Comparison of ENCODE assay signal across 1 cellular context in the genomic region with DNA sequence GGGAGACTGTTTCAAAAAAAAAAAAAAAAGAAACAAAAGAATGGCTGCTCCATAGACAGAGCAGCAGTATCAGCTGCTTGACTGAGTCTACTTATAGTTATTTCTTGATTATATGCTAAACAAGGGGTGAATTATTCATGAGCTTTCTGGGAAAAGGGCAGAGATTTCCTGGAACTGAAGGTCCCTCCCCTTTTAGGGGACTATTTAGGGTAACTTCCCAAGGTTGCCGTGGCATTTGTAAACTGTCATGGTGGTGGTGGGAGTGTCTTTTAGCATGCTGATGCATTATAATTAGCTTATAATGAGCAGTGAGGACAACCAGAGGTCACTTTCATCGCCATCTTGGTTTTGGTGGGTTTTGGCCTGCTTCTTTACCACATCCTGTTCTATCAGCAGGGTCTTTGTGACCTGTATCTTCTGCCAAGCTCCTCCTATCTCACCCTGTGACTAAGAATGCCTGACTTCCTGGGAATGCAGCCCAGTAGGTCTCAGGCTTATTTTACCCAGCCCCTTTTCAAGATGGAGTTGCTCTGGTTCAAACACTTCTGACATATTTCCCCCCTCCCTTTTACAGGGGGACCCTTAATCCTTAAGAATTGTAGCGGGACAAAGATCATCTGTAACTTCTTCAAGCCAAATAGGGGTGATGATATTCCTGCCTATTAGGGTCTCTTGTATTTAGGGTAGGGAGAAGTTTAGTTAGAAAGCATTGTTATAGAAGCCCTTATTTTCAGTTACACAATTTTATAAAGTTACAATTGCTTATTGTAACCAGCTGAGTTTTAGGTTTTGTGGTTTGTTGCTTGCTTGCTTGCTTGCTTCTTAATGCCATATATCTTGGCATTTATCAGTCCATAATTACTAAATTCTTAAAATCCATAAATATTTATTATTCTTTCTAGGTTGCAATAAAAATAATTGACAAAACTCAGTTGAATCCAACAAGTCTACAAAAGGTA.
TF ChIP-seq lines count a peak whose summit lies in the region.

No MANE protein-coding gene starts in this region.

TF ChIP-seq in K562, 482 proteins besides CTCF, POLR2A, EP300 and RAD21 (continued from another document and continues in another):
- TF ChIP-seq, protein P1, sequence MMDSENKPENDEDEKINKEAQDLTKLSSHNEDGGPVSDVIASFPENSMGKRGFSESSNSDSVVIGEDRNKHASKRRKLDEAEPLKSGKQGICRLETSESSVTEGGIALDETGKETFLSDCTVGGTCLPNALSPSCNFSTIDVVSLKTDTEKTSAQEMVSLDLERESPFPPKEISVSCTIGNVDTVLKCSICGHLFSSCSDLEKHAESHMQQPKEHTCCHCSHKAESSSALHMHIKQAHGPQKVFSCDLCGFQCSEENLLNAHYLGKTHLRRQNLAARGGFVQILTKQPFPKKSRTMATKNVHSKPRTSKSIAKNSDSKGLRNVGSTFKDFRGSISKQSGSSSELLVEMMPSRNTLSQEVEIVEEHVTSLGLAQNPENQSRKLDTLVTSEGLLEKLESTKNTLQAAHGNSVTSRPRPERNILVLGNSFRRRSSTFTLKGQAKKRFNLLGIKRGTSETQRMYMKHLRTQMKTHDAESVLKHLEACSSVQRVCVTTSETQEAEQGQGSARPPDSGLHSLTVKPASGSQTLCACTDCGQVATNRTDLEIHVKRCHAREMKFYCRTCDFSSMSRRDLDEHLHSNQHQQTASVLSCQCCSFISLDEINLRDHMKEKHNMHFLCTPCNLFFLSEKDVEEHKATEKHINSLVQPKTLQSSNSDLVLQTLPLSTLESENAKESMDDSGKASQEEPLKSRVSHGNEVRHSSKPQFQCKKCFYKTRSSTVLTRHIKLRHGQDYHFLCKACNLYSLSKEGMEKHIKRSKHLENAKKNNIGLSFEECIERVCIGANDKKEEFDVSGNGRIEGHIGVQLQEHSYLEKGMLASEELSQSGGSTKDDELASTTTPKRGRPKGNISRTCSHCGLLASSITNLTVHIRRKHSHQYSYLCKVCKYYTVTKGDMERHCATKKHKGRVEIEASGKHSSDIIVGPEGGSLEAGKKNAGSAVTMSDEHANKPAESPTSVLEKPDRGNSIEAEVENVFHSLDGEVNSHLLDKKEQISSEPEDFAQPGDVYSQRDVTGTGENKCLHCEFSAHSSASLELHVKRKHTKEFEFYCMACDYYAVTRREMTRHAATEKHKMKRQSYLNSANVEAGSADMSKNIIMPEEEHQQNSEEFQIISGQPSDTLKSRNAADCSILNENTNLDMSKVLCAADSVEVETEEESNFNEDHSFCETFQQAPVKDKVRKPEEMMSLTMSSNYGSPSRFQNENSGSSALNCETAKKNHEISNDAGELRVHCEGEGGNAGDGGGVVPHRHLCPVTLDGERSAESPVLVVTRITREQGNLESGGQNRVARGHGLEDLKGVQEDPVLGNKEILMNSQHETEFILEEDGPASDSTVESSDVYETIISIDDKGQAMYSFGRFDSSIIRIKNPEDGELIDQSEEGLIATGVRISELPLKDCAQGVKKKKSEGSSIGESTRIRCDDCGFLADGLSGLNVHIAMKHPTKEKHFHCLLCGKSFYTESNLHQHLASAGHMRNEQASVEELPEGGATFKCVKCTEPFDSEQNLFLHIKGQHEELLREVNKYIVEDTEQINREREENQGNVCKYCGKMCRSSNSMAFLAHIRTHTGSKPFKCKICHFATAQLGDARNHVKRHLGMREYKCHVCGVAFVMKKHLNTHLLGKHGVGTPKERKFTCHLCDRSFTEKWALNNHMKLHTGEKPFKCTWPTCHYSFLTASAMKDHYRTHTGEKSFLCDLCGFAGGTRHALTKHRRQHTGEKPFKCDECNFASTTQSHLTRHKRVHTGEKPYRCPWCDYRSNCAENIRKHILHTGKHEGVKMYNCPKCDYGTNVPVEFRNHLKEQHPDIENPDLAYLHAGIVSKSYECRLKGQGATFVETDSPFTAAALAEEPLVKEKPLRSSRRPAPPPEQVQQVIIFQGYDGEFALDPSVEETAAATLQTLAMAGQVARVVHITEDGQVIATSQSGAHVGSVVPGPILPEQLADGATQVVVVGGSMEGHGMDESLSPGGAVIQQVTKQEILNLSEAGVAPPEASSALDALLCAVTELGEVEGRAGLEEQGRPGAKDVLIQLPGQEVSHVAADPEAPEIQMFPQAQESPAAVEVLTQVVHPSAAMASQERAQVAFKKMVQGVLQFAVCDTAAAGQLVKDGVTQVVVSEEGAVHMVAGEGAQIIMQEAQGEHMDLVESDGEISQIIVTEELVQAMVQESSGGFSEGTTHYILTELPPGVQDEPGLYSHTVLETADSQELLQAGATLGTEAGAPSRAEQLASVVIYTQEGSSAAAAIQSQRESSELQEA (IDR thresholded peaks at IDR 0.05; ENCODE audit: low read depth), result no peak
- TF ChIP-seq KDM2B (CRISPR knock-in tag; IDR thresholded peaks at IDR 0.05), result peak; percentile 98
- peak; percentile 86 for TF ChIP-seq ZNF77 (CRISPR knock-in tag; IDR thresholded peaks at IDR 0.05)
- peak; percentile 99 for TF ChIP-seq ZNF140 (CRISPR knock-in tag; IDR thresholded peaks at IDR 0.05)
- no peak for TF ChIP-seq SAFB (IDR thresholded peaks at IDR 0.05; ENCODE audit: borderline replicate concordance, low read depth, low read length)
- TF ChIP-seq ZNF217 (CRISPR knock-in tag; IDR thresholded peaks at IDR 0.05), result no peak
- no peak for TF ChIP-seq SMARCB1 (IDR thresholded peaks at IDR 0.05; ENCODE audit: insufficient read length, low read depth)
- TF ChIP-seq ZNF165 (CRISPR knock-in tag; IDR thresholded peaks at IDR 0.05; ENCODE audit: borderline replicate concordance), result peak; percentile 99
- TF ChIP-seq MECOM (CRISPR knock-in tag; IDR thresholded peaks at IDR 0.05), result peak; percentile 100
- no peak for TF ChIP-seq TRIM28 (IDR thresholded peaks at IDR 0.05)
- no peak for TF ChIP-seq KDM5B (IDR thresholded peaks at IDR 0.05; ENCODE audit: insufficient replicate concordance, low read depth, low read length)
- peak; percentile 100 for TF ChIP-seq ZNF583 (CRISPR knock-in tag; IDR thresholded peaks at IDR 0.05)
- no peak for TF ChIP-seq TGIF2 (CRISPR knock-in tag; IDR thresholded peaks at IDR 0.05)
- TF ChIP-seq, protein P2, sequence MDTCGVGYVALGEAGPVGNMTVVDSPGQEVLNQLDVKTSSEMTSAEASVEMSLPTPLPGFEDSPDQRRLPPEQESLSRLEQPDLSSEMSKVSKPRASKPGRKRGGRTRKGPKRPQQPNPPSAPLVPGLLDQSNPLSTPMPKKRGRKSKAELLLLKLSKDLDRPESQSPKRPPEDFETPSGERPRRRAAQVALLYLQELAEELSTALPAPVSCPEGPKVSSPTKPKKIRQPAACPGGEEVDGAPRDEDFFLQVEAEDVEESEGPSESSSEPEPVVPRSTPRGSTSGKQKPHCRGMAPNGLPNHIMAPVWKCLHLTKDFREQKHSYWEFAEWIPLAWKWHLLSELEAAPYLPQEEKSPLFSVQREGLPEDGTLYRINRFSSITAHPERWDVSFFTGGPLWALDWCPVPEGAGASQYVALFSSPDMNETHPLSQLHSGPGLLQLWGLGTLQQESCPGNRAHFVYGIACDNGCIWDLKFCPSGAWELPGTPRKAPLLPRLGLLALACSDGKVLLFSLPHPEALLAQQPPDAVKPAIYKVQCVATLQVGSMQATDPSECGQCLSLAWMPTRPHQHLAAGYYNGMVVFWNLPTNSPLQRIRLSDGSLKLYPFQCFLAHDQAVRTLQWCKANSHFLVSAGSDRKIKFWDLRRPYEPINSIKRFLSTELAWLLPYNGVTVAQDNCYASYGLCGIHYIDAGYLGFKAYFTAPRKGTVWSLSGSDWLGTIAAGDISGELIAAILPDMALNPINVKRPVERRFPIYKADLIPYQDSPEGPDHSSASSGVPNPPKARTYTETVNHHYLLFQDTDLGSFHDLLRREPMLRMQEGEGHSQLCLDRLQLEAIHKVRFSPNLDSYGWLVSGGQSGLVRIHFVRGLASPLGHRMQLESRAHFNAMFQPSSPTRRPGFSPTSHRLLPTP (IDR thresholded peaks at IDR 0.05; ENCODE audit: borderline replicate concordance, extremely low read depth, insufficient read length), result no peak
- peak in 1 of 2 experiments; percentile 90; a peak in 2 of 4 replicates for TF ChIP-seq FOXA3 (CRISPR knock-in tag; conservative IDR thresholded peaks at IDR 0.05 in 1 of 2, IDR thresholded peaks at IDR 0.05 in 1 of 2)
- peak; percentile 98 for TF ChIP-seq CAMTA2 (CRISPR knock-in tag; conservative IDR thresholded peaks at IDR 0.05)
- TF ChIP-seq CBX8 (IDR thresholded peaks at IDR 0.05; ENCODE audit: borderline replicate concordance, extremely low read depth, low read depth, low read length, poor library complexity, severe bottlenecking), result no peak
- TF ChIP-seq CREM (IDR thresholded peaks at IDR 0.05; ENCODE audit: low read depth), result no peak
- TF ChIP-seq, protein P3, sequence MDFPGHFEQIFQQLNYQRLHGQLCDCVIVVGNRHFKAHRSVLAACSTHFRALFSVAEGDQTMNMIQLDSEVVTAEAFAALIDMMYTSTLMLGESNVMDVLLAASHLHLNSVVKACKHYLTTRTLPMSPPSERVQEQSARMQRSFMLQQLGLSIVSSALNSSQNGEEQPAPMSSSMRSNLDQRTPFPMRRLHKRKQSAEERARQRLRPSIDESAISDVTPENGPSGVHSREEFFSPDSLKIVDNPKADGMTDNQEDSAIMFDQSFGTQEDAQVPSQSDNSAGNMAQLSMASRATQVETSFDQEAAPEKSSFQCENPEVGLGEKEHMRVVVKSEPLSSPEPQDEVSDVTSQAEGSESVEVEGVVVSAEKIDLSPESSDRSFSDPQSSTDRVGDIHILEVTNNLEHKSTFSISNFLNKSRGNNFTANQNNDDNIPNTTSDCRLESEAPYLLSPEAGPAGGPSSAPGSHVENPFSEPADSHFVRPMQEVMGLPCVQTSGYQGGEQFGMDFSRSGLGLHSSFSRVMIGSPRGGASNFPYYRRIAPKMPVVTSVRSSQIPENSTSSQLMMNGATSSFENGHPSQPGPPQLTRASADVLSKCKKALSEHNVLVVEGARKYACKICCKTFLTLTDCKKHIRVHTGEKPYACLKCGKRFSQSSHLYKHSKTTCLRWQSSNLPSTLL (IDR thresholded peaks at IDR 0.05), result no peak
- TF ChIP-seq DNMT1 (IDR thresholded peaks at IDR 0.05), result no peak
- TF ChIP-seq PHB2 (IDR thresholded peaks at IDR 0.05; ENCODE audit: low read depth), result no peak
- TF ChIP-seq NONO (IDR thresholded peaks at IDR 0.05; ENCODE audit: low read depth in 2 of 2, low read length in 1 of 2), result no peak
- no peak for TF ChIP-seq ZC3H4 (CRISPR knock-in tag; IDR thresholded peaks at IDR 0.05; ENCODE audit: borderline replicate concordance)
- no peak for TF ChIP-seq TCF7 (IDR thresholded peaks at IDR 0.05; ENCODE audit: borderline replicate concordance)
- no peak for TF ChIP-seq RBM22 (IDR thresholded peaks at IDR 0.05; ENCODE audit: low read depth, low read length, poor library complexity, severe bottlenecking)
- no peak for TF ChIP-seq MCM5 (IDR thresholded peaks at IDR 0.05; ENCODE audit: low read depth)
- TF ChIP-seq HNRNPUL1 (IDR thresholded peaks at IDR 0.05; ENCODE audit: low read length), result no peak
- no peak for TF ChIP-seq FOXK1 (CRISPR knock-in tag; IDR thresholded peaks at IDR 0.05; ENCODE audit: borderline replicate concordance)
- no peak for TF ChIP-seq LARP7 (IDR thresholded peaks at IDR 0.05)
- no peak for TF ChIP-seq CC2D1A (IDR thresholded peaks at IDR 0.05)
- peak in 2 of 3 experiments; percentile 63 to 80 for TF ChIP-seq YY1 (IDR thresholded peaks at IDR 0.05; ENCODE audit: borderline replicate concordance in 1 of 3, control insufficient read depth in 1 of 3, extremely low read depth in 1 of 3, insufficient read depth in 3 of 3, insufficient read length in 1 of 3, insufficient replicate concordance in 2 of 3, low read depth in 1 of 3, low read length in 2 of 3)
- TF ChIP-seq, protein P4, sequence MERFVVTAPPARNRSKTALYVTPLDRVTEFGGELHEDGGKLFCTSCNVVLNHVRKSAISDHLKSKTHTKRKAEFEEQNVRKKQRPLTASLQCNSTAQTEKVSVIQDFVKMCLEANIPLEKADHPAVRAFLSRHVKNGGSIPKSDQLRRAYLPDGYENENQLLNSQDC (CRISPR knock-in tag; IDR thresholded peaks at IDR 0.05), result peak; percentile 86; the same call in 1 of the 2 replicates
- TF ChIP-seq, protein P5, sequence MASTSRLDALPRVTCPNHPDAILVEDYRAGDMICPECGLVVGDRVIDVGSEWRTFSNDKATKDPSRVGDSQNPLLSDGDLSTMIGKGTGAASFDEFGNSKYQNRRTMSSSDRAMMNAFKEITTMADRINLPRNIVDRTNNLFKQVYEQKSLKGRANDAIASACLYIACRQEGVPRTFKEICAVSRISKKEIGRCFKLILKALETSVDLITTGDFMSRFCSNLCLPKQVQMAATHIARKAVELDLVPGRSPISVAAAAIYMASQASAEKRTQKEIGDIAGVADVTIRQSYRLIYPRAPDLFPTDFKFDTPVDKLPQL (IDR thresholded peaks at IDR 0.05; ENCODE audit: extremely low read depth, insufficient read length), result no peak
- peak; percentile 75 for TF ChIP-seq CEBPB (tag; IDR thresholded peaks at IDR 0.05)
- TF ChIP-seq ZNF316 (IDR thresholded peaks at IDR 0.05), result peak; percentile 42
- TF ChIP-seq, protein P6, sequence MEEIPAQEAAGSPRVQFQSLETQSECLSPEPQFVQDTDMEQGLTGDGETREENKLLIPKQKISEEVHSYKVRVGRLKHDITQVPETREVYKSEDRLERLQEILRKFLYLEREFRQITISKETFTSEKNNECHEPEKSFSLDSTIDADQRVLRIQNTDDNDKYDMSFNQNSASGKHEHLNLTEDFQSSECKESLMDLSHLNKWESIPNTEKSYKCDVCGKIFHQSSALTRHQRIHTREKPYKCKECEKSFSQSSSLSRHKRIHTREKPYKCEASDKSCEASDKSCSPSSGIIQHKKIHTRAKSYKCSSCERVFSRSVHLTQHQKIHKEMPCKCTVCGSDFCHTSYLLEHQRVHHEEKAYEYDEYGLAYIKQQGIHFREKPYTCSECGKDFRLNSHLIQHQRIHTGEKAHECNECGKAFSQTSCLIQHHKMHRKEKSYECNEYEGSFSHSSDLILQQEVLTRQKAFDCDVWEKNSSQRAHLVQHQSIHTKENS (CRISPR knock-in tag; IDR thresholded peaks at IDR 0.05), result peak; percentile 93
- TF ChIP-seq MAFK (IDR thresholded peaks at IDR 0.05; ENCODE audit: low read length), result no peak
- TF ChIP-seq, protein P7, sequence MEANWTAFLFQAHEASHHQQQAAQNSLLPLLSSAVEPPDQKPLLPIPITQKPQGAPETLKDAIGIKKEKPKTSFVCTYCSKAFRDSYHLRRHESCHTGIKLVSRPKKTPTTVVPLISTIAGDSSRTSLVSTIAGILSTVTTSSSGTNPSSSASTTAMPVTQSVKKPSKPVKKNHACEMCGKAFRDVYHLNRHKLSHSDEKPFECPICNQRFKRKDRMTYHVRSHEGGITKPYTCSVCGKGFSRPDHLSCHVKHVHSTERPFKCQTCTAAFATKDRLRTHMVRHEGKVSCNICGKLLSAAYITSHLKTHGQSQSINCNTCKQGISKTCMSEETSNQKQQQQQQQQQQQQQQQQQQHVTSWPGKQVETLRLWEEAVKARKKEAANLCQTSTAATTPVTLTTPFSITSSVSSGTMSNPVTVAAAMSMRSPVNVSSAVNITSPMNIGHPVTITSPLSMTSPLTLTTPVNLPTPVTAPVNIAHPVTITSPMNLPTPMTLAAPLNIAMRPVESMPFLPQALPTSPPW (CRISPR knock-in tag; IDR thresholded peaks at IDR 0.05), result peak; percentile 93
